30 cellular contexts compared by ENCODE assay signal in the genomic region with DNA sequence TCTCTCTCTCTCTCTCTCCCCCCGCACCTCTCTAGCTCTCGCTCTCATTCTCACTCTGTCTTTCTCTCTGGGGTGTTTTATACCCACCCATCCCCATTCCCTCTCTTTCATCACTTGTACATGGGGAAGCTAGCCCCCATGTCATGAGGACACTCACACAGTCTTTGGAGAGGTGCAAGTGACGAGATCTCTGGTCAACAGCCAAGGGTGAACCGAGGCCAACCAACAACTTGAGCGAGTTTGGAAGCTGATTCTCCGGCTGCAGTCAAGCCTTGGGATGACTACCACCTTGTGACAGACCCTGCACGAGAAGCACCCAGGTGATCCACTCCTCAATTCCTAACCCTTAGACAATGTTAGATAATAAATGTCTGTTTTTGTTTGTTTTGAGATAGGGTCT. TPM values are rescaled to one million over a fixed set of nuclear protein-coding genes. Genes with fewer than 3 reads are reported as not detected.
A peak's percentile ranks its signal among the peaks of the same experiment; 100 is the strongest.
DNase-seq lines count a peak whose midpoint lies in the region; ATAC-seq, FAIRE-seq and TF ChIP-seq lines count a peak whose summit lies in the region.
"Had no signal": no experiment of that assay in that cellular context is flagged by ENCODE, and none has a peak within 500 bp of the region (broad histone marks: within the 10 kb centered on the region; RNA-seq: fewer than 3 reads in every experiment).

No MANE protein-coding gene starts in this region.

- TF ChIP-seq CTCF in right atrium auricular region (IDR thresholded peaks at IDR 0.05): no peak
- no peak for TF ChIP-seq CTCF in omental fat pad (IDR thresholded peaks at IDR 0.05)

- intact Hi-C loops in Right ventricle myocardium inferior (cut with DNase I): no loop called here
- intact Hi-C loops in cardiac septum (cut with DNase I): loop anchor here (5.0 kb wide), 1 partner anchor 34 kb away; no protein-coding TSS in a partner anchor
- intact Hi-C loops in left ventricle myocardium superior (cut with micrococcal nuclease): no loop called here

- H3K4me1 Mint-ChIP-seq in T-helper 17 cell: peaks cover 8% of the 10 kb centered on the region

- FAIRE-seq in urothelium cell line (lab: Jason Lieb, UNC): peak; percentile 65
- FAIRE-seq: A204.1, GM12878, GM12892, GM18507, GM19239 had no signal

- DNase-seq in Right ventricle myocardium inferior (ENCODE audit: missing footprints): no peak
- no peak for DNase-seq in cardiac septum (ENCODE audit: low spot score)
- no peak for DNase-seq in left ventricle myocardium superior
- no peak for DNase-seq in right atrium auricular region (ENCODE audit: low spot score)
- no peak for DNase-seq in T-helper 17 cell
- DNase-seq in urothelium cell line (ENCODE audit: low spot score): no peak
- DNase-seq in omental fat pad (ENCODE audit: low spot score): no peak
- DNase-seq: 8988T; ACHN; BE2C; C1 segment of cervical spinal cord; CD4-positive, alpha-beta memory T cell; CD4-positive, CD25-positive, alpha-beta regulatory T cell; CD8-positive, alpha-beta memory T cell; COR-L47; DMS 273 treated with DMSO at 0.1 percent for 48 hours; DMS153; DMS53; DMS79; DND-41; EL; GDM1 had no signal

- H3K36me3 ChIP-seq in right atrium auricular region: no peaks in the 10 kb centered on the region
- H3K36me3 ChIP-seq: BE2C, BLaER1 had no signal

- no peaks in the 10 kb centered on the region for H3K27me3 ChIP-seq in right atrium auricular region
- H3K27me3 ChIP-seq: BE2C, BLaER1 had no signal

- no peak overlapping the region for H3K4me3 Mint-ChIP-seq in T-helper 17 cell
- H3K4me3 Mint-ChIP-seq: CD14-positive monocyte; CD4-positive, alpha-beta memory T cell; CD4-positive, CD25-positive, alpha-beta regulatory T cell; CD8-positive, alpha-beta memory T cell had no signal

- H3K4me1 ChIP-seq in right atrium auricular region: peaks cover 0 to 8% of the 10 kb centered on the region in 2 donors
- H3K4me1 ChIP-seq: BE2C had no signal

- H3K36me3 Mint-ChIP-seq in T-helper 17 cell (ENCODE audit: low read depth): no peaks in the 10 kb centered on the region
- H3K36me3 Mint-ChIP-seq: CD14-positive monocyte; CD4-positive, alpha-beta memory T cell; CD4-positive, CD25-positive, alpha-beta regulatory T cell had no signal

- H3K27me3 Mint-ChIP-seq in T-helper 17 cell: no peaks in the 10 kb centered on the region
- H3K27me3 Mint-ChIP-seq: CD4-positive, alpha-beta memory T cell had no signal

- no peak overlapping the region for H3K4me3 ChIP-seq in right atrium auricular region
- H3K4me3 ChIP-seq: BLaER1, GM12878 had no signal

- no peak overlapping the region for H3K27ac ChIP-seq in right atrium auricular region
- H3K27ac ChIP-seq: BLaER1 had no signal

- H3K9me3 ChIP-seq in right atrium auricular region: no peaks in the 10 kb centered on the region
- no peaks in the 10 kb centered on the region for H3K9me3 ChIP-seq in T-helper 17 cell (ENCODE audit: control insufficient read depth, low read length, poor library complexity, severe bottlenecking)
- H3K9me3 ChIP-seq: BE2C, BLaER1 had no signal

- peak overlapping the region; percentile 54 for H3K27ac Mint-ChIP-seq in T-helper 17 cell
- H3K27ac Mint-ChIP-seq: CD14-positive monocyte; CD4-positive, CD25-positive, alpha-beta regulatory T cell; CD8-positive, alpha-beta memory T cell had no signal

- ATAC-seq in Right ventricle myocardium inferior: peak; percentile 13
- peak; percentile 18 for ATAC-seq in left ventricle myocardium superior
- no peak for ATAC-seq in T-helper 17 cell
- ATAC-seq in GM19467 (IDR thresholded peaks at IDR 0.05; ENCODE audit: unreplicated experiment): no peak
- ATAC-seq in omental fat pad (ENCODE audit: low FRiP score): no peak
- ATAC-seq: GM12878 had no signal

RNA-seq across cellular contexts. Expression of a gene that starts 10.1 kb away (rescaled TPM):
- total RNA-seq in Right ventricle myocardium inferior (27.0 TPM), cardiac septum (30.8 TPM), left ventricle myocardium superior (25.5 TPM), right atrium auricular region (10 to 100 TPM; 22.4 to 26.0 TPM), T-helper 17 cell (100 to 1,000 TPM; 118 to 129 TPM), omental fat pad (10 to 100 TPM; 39.0 to 56.4 (median 50.4) TPM)

RNA-seq across cellular contexts. Expression of a gene that starts 55.6 kb away (rescaled TPM):
- 124 TPM for total RNA-seq in Right ventricle myocardium inferior
- total RNA-seq in cardiac septum: 137 TPM
- total RNA-seq in left ventricle myocardium superior: 143 TPM
- 100 to 1,000 TPM in 1 of 2 donors, 10 to 100 TPM in 1; 73.3 to 129 TPM for total RNA-seq in right atrium auricular region
- total RNA-seq in T-helper 17 cell: under 1 TPM in 1 of 2 donors, not detected in 1; 0.42 TPM
- total RNA-seq in omental fat pad: 100 to 1,000 TPM in 1 of 4 donors, 10 to 100 TPM in 3; 86.0 to 269 (median 91.3) TPM
- total RNA-seq: CD4-positive, CD25-positive, alpha-beta regulatory T cell had no signal

Comparison
In these comparisons a context has a peak if more than half of its experiments do, and no peak if none do; other contexts are left out.
1. ATAC-seq: peak in Right ventricle myocardium inferior (single experiment) and left ventricle myocardium superior (single experiment); none in T-helper 17 cell (single experiment), GM19467 (single experiment) and omental fat pad (single experiment).
2. RNA of a gene that starts 55.6 kb away (total RNA-seq): 143 TPM in left ventricle myocardium superior (single experiment), 137 TPM in cardiac septum (single experiment), 73.3 to 129 TPM in right atrium auricular region, 124 TPM in Right ventricle myocardium inferior (single experiment) and 86.0 to 269 TPM in omental fat pad; 0.42 TPM in T-helper 17 cell; every median in the first group is over 10 times any median in the second.